In genomic region chr15:69753867-69754266, GRCh38 we compare ENCODE assay signal across 23 cellular contexts.
"Had no signal": no experiment of that assay in that cellular context is flagged by ENCODE, and none has a peak within 500 bp of the region (broad histone marks: within the 10 kb centered on the region; RNA-seq: fewer than 3 reads in every experiment).

No MANE protein-coding gene starts in this region.

- DNase-seq: dermis blood vessel endothelial cell; esophagus squamous epithelium; foreskin fibroblast; glutamatergic neuron; immature natural killer cell; left cardiac atrium; left ventricle myocardium superior; mesendoderm; naive B cell; ovary; sigmoid colon; stimulated activated CD4-positive, alpha-beta T cell treated with anti-CD3 and anti-CD28 coated beads, Interleukin-2, amount 100 ng/mL, for 24 hours; stimulated activated CD4-positive, alpha-beta T cell treated with anti-CD3 and anti-CD28 coated beads, Interleukin-4, amount 100 ng/mL, for 4 hours; stimulated activated naive B cell treated with anti-CD40 and anti-IgM and Interleukin-4, amounts not matched to agents 10 μg/mL and 1 μg/mL and 100 μg/mL, for 72 hours; stimulated activated naive CD8-positive, alpha-beta T cell treated with anti-CD3 and anti-CD28 coated beads, Interleukin-15, amount 100 ng/mL, for 72 hours; testis; upper lobe of right lung had no signal

- H3K4me1 ChIP-seq: gastroesophageal sphincter, right atrium auricular region, testis had no signal

- H3K9me3 ChIP-seq: ovary, sigmoid colon, testis, upper lobe of right lung, vagina had no signal

- H3K27me3 Mint-ChIP-seq: naive B cell had no signal

- H3K4me3 ChIP-seq: esophagus squamous epithelium, gastroesophageal sphincter, lung, ovary, right atrium auricular region, sigmoid colon, skin epidermis, testis, tibial nerve, upper lobe of right lung, vagina had no signal

- H3K27ac ChIP-seq: esophagus squamous epithelium, gastroesophageal sphincter, ovary, right atrium auricular region, sigmoid colon, skin epidermis, testis, tibial nerve, upper lobe of right lung, vagina had no signal

- ATAC-seq: gastroesophageal sphincter; left cardiac atrium; left ventricle myocardium superior; stimulated activated naive B cell treated with anti-CD40 and anti-IgM and Interleukin-4, amounts not matched to agents 10 μg/mL and 1 μg/mL and 100 μg/mL, for 72 hours; stimulated activated naive CD8-positive, alpha-beta T cell treated with anti-CD3 and anti-CD28 coated beads, Interleukin-15, amount 100 ng/mL, for 72 hours; upper lobe of right lung had no signal

- H3K27me3 ChIP-seq: gastroesophageal sphincter, ovary, right atrium auricular region, sigmoid colon, testis, tibial nerve, upper lobe of right lung, vagina had no signal

- H3K27ac Mint-ChIP-seq: immature natural killer cell; stimulated activated naive B cell treated with anti-CD40 and anti-IgM and Interleukin-4, amounts not matched to agents 10 μg/mL and 1 μg/mL and 100 μg/mL, for 72 hours; stimulated activated naive CD8-positive, alpha-beta T cell treated with anti-CD3 and anti-CD28 coated beads, Interleukin-15, amount 100 ng/mL, for 72 hours had no signal

- H3K4me3 Mint-ChIP-seq: stimulated activated naive B cell treated with anti-CD40 and anti-IgM and Interleukin-4, amounts not matched to agents 10 μg/mL and 1 μg/mL and 100 μg/mL, for 72 hours had no signal

- H3K36me3 ChIP-seq: esophagus squamous epithelium, gastroesophageal sphincter, ovary, right atrium auricular region, sigmoid colon, tibial nerve, upper lobe of right lung, vagina had no signal
